19 cellular contexts compared by ENCODE assay signal in genomic region chr20:45953672-45954071, GRCh38. TPM values are rescaled to one million over a fixed set of nuclear protein-coding genes. Genes with fewer than 3 reads are reported as not detected.
DNase-seq lines count a peak whose midpoint lies in the region; ATAC-seq, FAIRE-seq and TF ChIP-seq lines count a peak whose summit lies in the region.
"Had no signal": no experiment of that assay in that cellular context is flagged by ENCODE, and none has a peak within 500 bp of the region (broad histone marks: within the 10 kb centered on the region; RNA-seq: fewer than 3 reads in every experiment).

No MANE protein-coding gene starts in this region.

- H3K9me3 ChIP-seq in heart left ventricle (no peaks in the 10 kb centered on the region), GM12878 (replicated peaks; ENCODE audit: control insufficient read depth, insufficient read depth, low read length) (no peaks in the 10 kb centered on the region), neural progenitor cell (ENCODE audit: low read depth) (no peaks in the 10 kb centered on the region)
- H3K9me3 ChIP-seq: Caco-2, HAP-1, SJCRH30 had no signal

- H3K4me1 ChIP-seq in heart left ventricle = no peaks in the 10 kb centered on the region
- H3K4me1 ChIP-seq in GM12878 (ENCODE audit: control insufficient read depth, insufficient read depth, low read length) = no peaks in the 10 kb centered on the region
- H3K4me1 ChIP-seq in neural progenitor cell = no peaks in the 10 kb centered on the region
- H3K4me1 ChIP-seq: Caco-2, HAP-1 had no signal

- no peak for TF ChIP-seq CTCF in heart left ventricle (IDR thresholded peaks at IDR 0.05)
- no peak for TF ChIP-seq CTCF in GM12878 (IDR thresholded peaks at IDR 0.05 in 2 of 3, conservative IDR thresholded peaks at IDR 0.05 in 1 of 3; ENCODE audit: control insufficient read depth in 2 of 3, extremely low read depth in 1 of 3, insufficient read depth in 1 of 3, low read depth in 3 of 3, low read length in 3 of 3)
- no peak for TF ChIP-seq CTCF in neural progenitor cell (IDR thresholded peaks at IDR 0.05)

- no peak overlapping the region for H3K27ac Mint-ChIP-seq in neural progenitor cell

- TF ChIP-seq POLR2A in heart left ventricle (IDR thresholded peaks at IDR 0.05) = no peak
- peak; percentile 62; the same call in 1 of the 2 replicates for TF ChIP-seq POLR2A in GM12878 (IDR thresholded peaks at IDR 0.05; ENCODE audit: low read depth, low read length)

- H3K4me3 ChIP-seq in heart left ventricle (no peak overlapping the region), GM12878 (no peak overlapping the region), neural progenitor cell (no peak overlapping the region)
- H3K4me3 ChIP-seq: HAP-1, SJCRH30 had no signal

- RAD21 ChIA-PET in GM12878 (lab: Charles Lee; ENCODE audit: unreplicated experiment) = no interaction called here

- H3K36me3 Mint-ChIP-seq in neural progenitor cell = peaks cover 11% of the 10 kb centered on the region

- no peak for TF ChIP-seq RAD21 in GM12878 (IDR thresholded peaks at IDR 0.05; ENCODE audit: insufficient read depth, low read depth, low read length)

- H3K4me3 Mint-ChIP-seq in neural progenitor cell = peak overlapping the region; percentile 19

- BruUV-seq in GM12878 (replicated peaks; lab: Mats Ljungman, UMichigan) = no TSS peak

- ATAC-seq in heart left ventricle (no peak), GM12878 (no peak), HG02759 (IDR thresholded peaks at IDR 0.05; ENCODE audit: unreplicated experiment) (no peak), SK-N-SH treated with all-trans-retinoic acid at 6 μM for 48 hours (no peak)

- no peak for FAIRE-seq in GM12878 (lab: Jason Lieb, UNC)

- H3K27ac ChIP-seq in heart left ventricle (no peak overlapping the region), GM12878 (ENCODE audit: control insufficient read depth, insufficient read depth) (no peak overlapping the region), neural progenitor cell (no peak overlapping the region)
- H3K27ac ChIP-seq: SJCRH30 had no signal

- in situ Hi-C loops in GM12878 (cut with MboI) = no loop called here

- H3K36me3 ChIP-seq in heart left ventricle = peaks cover 0 to 99% (median 84%) of the 10 kb centered on the region in 9 donors
- peaks cover 13 to 46% of the 10 kb centered on the region in 2 experiments for H3K36me3 ChIP-seq in GM12878 (ENCODE audit: control insufficient read depth in 2 of 2, insufficient read depth in 2 of 2, low read length in 1 of 2)
- no peaks in the 10 kb centered on the region for H3K36me3 ChIP-seq in neural progenitor cell

- H3F3A ChIP-seq in neural progenitor cell (ENCODE audit: low read depth) = no peaks in the 10 kb centered on the region

- H3K27me3 Mint-ChIP-seq in neural progenitor cell (ENCODE audit: insufficient read depth, low read depth) = peaks cover 9% of the 10 kb centered on the region

- H2AFZ ChIP-seq in GM12878 (ENCODE audit: control insufficient read depth, low read depth, low read length) (no peak overlapping the region), neural progenitor cell (replicated peaks) (no peak overlapping the region)

- no peak overlapping the region for H3K9ac ChIP-seq in GM12878 (ENCODE audit: control insufficient read depth, insufficient read depth, low read length)
- no peak overlapping the region for H3K9ac ChIP-seq in neural progenitor cell

- intact Hi-C loops in heart left ventricle (cut with DNase I) = no loop called here
- intact Hi-C loops in cardiac septum (cut with DNase I) = no loop called here
- intact Hi-C loops in GM12878 (cut with micrococcal nuclease; ENCODE audit: unreplicated experiment) = no loop called here

- CTCF ChIA-PET in GM12878 (lab: Yijun Ruan, JAX) = interaction anchor here (1.2 to 1.3 kb wide), 3 partner anchors 16 to 154 kb away, joined by 3 to 5 read pairs (median 4); no protein-coding TSS in a partner anchor

- H3K79me2 ChIP-seq in GM12878 (ENCODE audit: control insufficient read depth, insufficient read depth, low read length) (no peaks in the 10 kb centered on the region), neural progenitor cell (ENCODE audit: low read depth) (no peaks in the 10 kb centered on the region)

- POLR2A ChIA-PET in GM12878 (lab: Charles Lee) = interaction anchor here (0.9 kb wide), 1 partner anchor 139 kb away, joined by 3 read pairs; no protein-coding TSS in a partner anchor

- H3K4me2 ChIP-seq in GM12878 (ENCODE audit: control insufficient read depth, insufficient read depth) (no peak overlapping the region), neural progenitor cell (no peak overlapping the region)

- SMC1A ChIA-PET in GM12878 (lab: Charles Lee; ENCODE audit: uncharacterized antibody, unreplicated experiment) = interaction anchor here (1.0 to 1.3 kb wide), 2 partner anchors 10 to 155 kb away, joined by 3 to 4 read pairs; no protein-coding TSS in a partner anchor

- H3K27me3 ChIP-seq in heart left ventricle (no peaks in the 10 kb centered on the region), GM12878 (replicated peaks in 1 of 2; ENCODE audit: control insufficient read depth in 2 of 2, insufficient read depth in 2 of 2, low read length in 1 of 2) (no peaks in the 10 kb centered on the region), neural progenitor cell (no peaks in the 10 kb centered on the region)
- H3K27me3 ChIP-seq: SJCRH30 had no signal

- peak in 3 of 5 donors; percentile 22 to 45 (median 26) for DNase-seq in heart left ventricle
- DNase-seq in cardiac septum (ENCODE audit: low spot score) = no peak
- DNase-seq in GM12878 (ENCODE audit: low read depth, low spot score) = no peak
- no peak for DNase-seq in neural progenitor cell (ENCODE audit: low spot score)
- no peak for DNase-seq in HT-29 (ENCODE audit: low spot score)
- DNase-seq in A172 (ENCODE audit: low spot score) = no peak
- DNase-seq: DMS53, KG1, NCI-H1417 treated with DMSO at 0.1 percent for 48 hours, NCI-H2029, NCI-H2171, NCI-H446, NCI-H69, OCI-M1, SJCRH30 had no signal

- H4K20me1 ChIP-seq in GM12878 (ENCODE audit: control insufficient read depth, insufficient read depth) = no peaks in the 10 kb centered on the region
- no peaks in the 10 kb centered on the region for H4K20me1 ChIP-seq in neural progenitor cell (ENCODE audit: low read depth)

- H3K9me3 Mint-ChIP-seq in neural progenitor cell = no peaks in the 10 kb centered on the region

- no peak for TF ChIP-seq EP300 in GM12878 (IDR thresholded peaks at IDR 0.05; ENCODE audit: borderline replicate concordance in 1 of 2, control insufficient read depth in 1 of 2, low read depth in 2 of 2, low read length in 2 of 2)

- 92 to 97% (median 95%) methylated on average over 9 of the region's 9 CpGs for WGBS in heart left ventricle, 4 donors
- 87% methylated on average over 9 of the region's 9 CpGs for WGBS in GM12878 (ENCODE audit: insufficient coverage, insufficient replicate concordance, low lambda C conversion rate, missing lambda C conversion rate)

- no peaks in the 10 kb centered on the region for H3K4me1 Mint-ChIP-seq in neural progenitor cell

RNA-seq across cellular contexts. Expression of gene ZNF335, which starts 18.3 kb away (rescaled TPM):
- total RNA-seq in heart left ventricle = 10 to 100 TPM in 3 of 9 donors, 1 to 10 TPM in 6; 5.6 to 14.9 (median 8.5) TPM
- polyA plus RNA-seq in heart left ventricle = 1 to 10 TPM; 7.0 TPM
- 8.5 TPM for total RNA-seq in cardiac septum
- total RNA-seq in GM12878 (2013; cell fraction: nucleolus; rRNA removed) = 110 and 127 TPM in 2 replicates
- total RNA-seq in GM12878 (2014; rRNA removed) = 19.9 and 24.2 TPM in 2 replicates
- total RNA-seq in GM12878 (2014; rRNA removed; fragmentation: Illumina TruSeq; extraction: Trizol) = 10.5 and 12.3 TPM in 2 replicates
- total RNA-seq in GM12878 (2021) = 25.0 and 30.1 TPM in 2 replicates
- 6.9 TPM for polyA plus RNA-seq in GM12878 (2011; ENCODE audit: low read depth)
- polyA plus RNA-seq in GM12878 (2011; rRNA removed) = 5.0 and 11.4 TPM in 2 replicates
- 13.1 and 18.1 TPM in 2 replicates for polyA plus RNA-seq in GM12878 (2011; cell fraction: cytosol; rRNA removed)
- polyA plus RNA-seq in GM12878 (2011; cell fraction: nucleus; rRNA removed) = 80.6 and 103 TPM in 2 replicates
- 13.7 and 15.3 TPM in 2 replicates for polyA plus RNA-seq in GM12878 (2012)
- 3.4 and 12.5 TPM in 2 replicates for polyA plus RNA-seq in GM12878 (2014; fragmentation: Illumina TruSeq; extraction: Trizol)
- polyA plus RNA-seq in GM12878 (2014; fragmentation: Nextera tagmentation; extraction: Ambion mirVana) = 1 to 10 TPM in 1 of 2 experiments, under 1 TPM in 1; 0.74 to 1.2 TPM
- polyA plus RNA-seq in GM12878 (2014; rRNA removed) = 24.8 and 27.2 TPM in 2 replicates
- 10 to 100 TPM; 16.5 to 19.5 TPM for polyA plus RNA-seq in GM12878 (2016; fragmentation: Nextera tagmentation; extraction: Ambion mirVana)
- 28.2 and 32.4 TPM in 2 replicates for polyA minus RNA-seq in GM12878 (2011; rRNA and poly(A)+ RNA removed)
- 6.3 and 9.9 TPM in 2 replicates for polyA minus RNA-seq in GM12878 (2011; cell fraction: cytosol; rRNA and poly(A)+ RNA removed)
- polyA minus RNA-seq in GM12878 (2011; cell fraction: nucleus; rRNA and poly(A)+ RNA removed) = 45.3 and 81.1 TPM in 2 replicates
- 7.2 and 17.4 TPM in 2 replicates for total RNA-seq in neural progenitor cell (ENCODE audit: low replicate concordance)
- total RNA-seq in HT-29 (2014; rRNA removed; shearing (Covaris generic)) = 39.2 and 44.8 TPM in 2 replicates
- 11.3 and 11.5 TPM in 2 replicates for total RNA-seq in A172 (2014; rRNA removed; shearing (Covaris generic))

RNA-seq across cellular contexts. Expression of gene PCIF1, which starts 19.2 kb away (rescaled TPM):
- total RNA-seq in heart left ventricle = 10 to 100 TPM; 22.2 to 40.2 (median 28.2) TPM
- 10 to 100 TPM; 17.5 to 31.1 TPM for polyA plus RNA-seq in heart left ventricle
- total RNA-seq in cardiac septum = 30.2 TPM
- 23.3 and 27.4 TPM in 2 replicates for total RNA-seq in GM12878 (2013; cell fraction: nucleolus; rRNA removed)
- total RNA-seq in GM12878 (2014; rRNA removed) = 13.8 and 14.3 TPM in 2 replicates
- total RNA-seq in GM12878 (2014; rRNA removed; fragmentation: Illumina TruSeq; extraction: Trizol) = 7.7 and 9.9 TPM in 2 replicates
- total RNA-seq in GM12878 (2021) = 29.2 and 29.9 TPM in 2 replicates
- 18.3 TPM for polyA plus RNA-seq in GM12878 (2011; ENCODE audit: low read depth)
- polyA plus RNA-seq in GM12878 (2011; rRNA removed) = 9.6 and 13.3 TPM in 2 replicates
- 23.5 and 24.0 TPM in 2 replicates for polyA plus RNA-seq in GM12878 (2011; cell fraction: cytosol; rRNA removed)
- polyA plus RNA-seq in GM12878 (2011; cell fraction: nucleus; rRNA removed) = 53.5 and 55.4 TPM in 2 replicates
- 26.9 and 34.4 TPM in 2 replicates for polyA plus RNA-seq in GM12878 (2012)
- 13.4 and 23.4 TPM in 2 replicates for polyA plus RNA-seq in GM12878 (2014; fragmentation: Illumina TruSeq; extraction: Trizol)
- polyA plus RNA-seq in GM12878 (2014; fragmentation: Nextera tagmentation; extraction: Ambion mirVana) = 10 to 100 TPM in 1 of 2 experiments, 1 to 10 TPM in 1; 8.4 to 10.1 TPM
- 21.4 and 22.5 TPM in 2 replicates for polyA plus RNA-seq in GM12878 (2014; rRNA removed)
- 10 to 100 TPM; 32.7 to 32.9 TPM for polyA plus RNA-seq in GM12878 (2016; fragmentation: Nextera tagmentation; extraction: Ambion mirVana)
- polyA minus RNA-seq in GM12878 (2011; rRNA and poly(A)+ RNA removed) = 15.1 and 24.4 TPM in 2 replicates
- 9.4 and 9.8 TPM in 2 replicates for polyA minus RNA-seq in GM12878 (2011; cell fraction: cytosol; rRNA and poly(A)+ RNA removed)
- polyA minus RNA-seq in GM12878 (2011; cell fraction: nucleus; rRNA and poly(A)+ RNA removed) = 27.7 and 40.9 TPM in 2 replicates
- total RNA-seq in neural progenitor cell (ENCODE audit: low replicate concordance) = 9.5 and 24.5 TPM in 2 replicates
- 25.5 and 31.7 TPM in 2 replicates for total RNA-seq in HT-29 (2014; rRNA removed; shearing (Covaris generic))
- 7.0 and 9.3 TPM in 2 replicates for total RNA-seq in A172 (2014; rRNA removed; shearing (Covaris generic))

RNA-seq across cellular contexts. Expression of gene PLTP, which starts 41.7 kb away (rescaled TPM):
- total RNA-seq in heart left ventricle (100 to 1,000 TPM in 3 of 9 donors, 10 to 100 TPM in 6; 19.8 to 367 (median 81.1) TPM), cardiac septum (37.1 TPM), GM12878 (2014; rRNA removed) (9.2 and 10.6 TPM in 2 replicates), GM12878 (2014; rRNA removed; fragmentation: Illumina TruSeq; extraction: Trizol) (4.0 and 4.1 TPM in 2 replicates), GM12878 (2021) (9.7 and 10.8 TPM in 2 replicates), neural progenitor cell (ENCODE audit: low replicate concordance) (22.3 and 54.4 TPM in 2 replicates)
- polyA plus RNA-seq in heart left ventricle (10 to 100 TPM; 21.5 to 33.2 TPM), GM12878 (2011; rRNA removed) (3.1 and 4.9 TPM in 2 replicates), GM12878 (2014; fragmentation: Illumina TruSeq; extraction: Trizol) (2.6 and 6.1 TPM in 2 replicates), GM12878 (2014; fragmentation: Nextera tagmentation; extraction: Ambion mirVana) (1 to 10 TPM; 1.6 TPM), GM12878 (2014; rRNA removed) (9.1 and 9.9 TPM in 2 replicates), GM12878 (2016; fragmentation: Nextera tagmentation; extraction: Ambion mirVana) (10 to 100 TPM; 12.4 to 17.0 TPM)
- total RNA-seq in GM12878 (2013; cell fraction: nucleolus; rRNA removed) = 14.6 and 15.7 TPM in 2 replicates
- 5.7 TPM for polyA plus RNA-seq in GM12878 (2011; ENCODE audit: low read depth)
- 8.8 and 9.1 TPM in 2 replicates for polyA plus RNA-seq in GM12878 (2011; cell fraction: cytosol; rRNA removed)
- polyA plus RNA-seq in GM12878 (2011; cell fraction: nucleus; rRNA removed) = 4.1 and 4.6 TPM in 2 replicates
- polyA plus RNA-seq in GM12878 (2012) = 11.3 and 16.6 TPM in 2 replicates
- polyA minus RNA-seq in GM12878 (2011; rRNA and poly(A)+ RNA removed) = 2.6 and 6.4 TPM in 2 replicates
- polyA minus RNA-seq in GM12878 (2011; cell fraction: cytosol; rRNA and poly(A)+ RNA removed) = 0.62 and 0.94 TPM in 2 replicates
- polyA minus RNA-seq in GM12878 (2011; cell fraction: nucleus; rRNA and poly(A)+ RNA removed) = 0.77 and 1.5 TPM in 2 replicates
- 1.0 and 2.1 TPM in 2 replicates for total RNA-seq in HT-29 (2014; rRNA removed; shearing (Covaris generic))
- total RNA-seq in A172 (2014; rRNA removed; shearing (Covaris generic)) = 2.1 and 3.9 TPM in 2 replicates

RNA-seq across cellular contexts. Expression of gene MMP9, which starts 55.0 kb away (rescaled TPM):
- total RNA-seq in heart left ventricle (10 to 100 TPM in 1 of 9 donors, 1 to 10 TPM in 5, under 1 TPM in 3; 0.35 to 15.8 (median 1.1) TPM), cardiac septum (2.4 TPM), GM12878 (2014; rRNA removed) (0.06 and 0.49 TPM in 2 replicates), GM12878 (2014; rRNA removed; fragmentation: Illumina TruSeq; extraction: Trizol) (0.09 TPM in 1 of 2 replicates, not detected in the other), GM12878 (2021) (0.23 and 0.48 TPM in 2 replicates), neural progenitor cell (ENCODE audit: low replicate concordance) (0.15 TPM in 1 of 2 replicates, not detected in the other)
- polyA plus RNA-seq in heart left ventricle (under 1 TPM; 0.19 to 0.49 TPM), GM12878 (2011; rRNA removed) (0.20 and 0.34 TPM in 2 replicates), GM12878 (2014; fragmentation: Illumina TruSeq; extraction: Trizol) (0.10 TPM in 1 of 2 replicates, not detected in the other), GM12878 (2014; fragmentation: Nextera tagmentation; extraction: Ambion mirVana) (under 1 TPM in 1 of 2 experiments, not detected in 1; 0.04 TPM), GM12878 (2014; rRNA removed) (0.09 and 0.18 TPM in 2 replicates), GM12878 (2016; fragmentation: Nextera tagmentation; extraction: Ambion mirVana) (under 1 TPM; 0.09 to 0.20 TPM)
- 0.15 TPM in 1 of 2 replicates, not detected in the other for total RNA-seq in GM12878 (2013; cell fraction: nucleolus; rRNA removed)
- not detected for polyA plus RNA-seq in GM12878 (2011; ENCODE audit: low read depth)
- polyA plus RNA-seq in GM12878 (2011; cell fraction: cytosol; rRNA removed) = 0.64 and 0.75 TPM in 2 replicates
- polyA plus RNA-seq in GM12878 (2011; cell fraction: nucleus; rRNA removed) = 1.8 TPM in 2 replicates
- 0.28 TPM in 2 replicates for polyA plus RNA-seq in GM12878 (2012)
- polyA minus RNA-seq in GM12878 (2011; rRNA and poly(A)+ RNA removed) = 0.15 and 0.31 TPM in 2 replicates
- polyA minus RNA-seq in GM12878 (2011; cell fraction: cytosol; rRNA and poly(A)+ RNA removed) = 0.94 and 1.0 TPM in 2 replicates
- polyA minus RNA-seq in GM12878 (2011; cell fraction: nucleus; rRNA and poly(A)+ RNA removed) = 0.36 TPM in 1 of 2 replicates, not detected in the other
- not detected in 2 replicates for total RNA-seq in HT-29 (2014; rRNA removed; shearing (Covaris generic))
- 0.26 and 0.71 TPM in 2 replicates for total RNA-seq in A172 (2014; rRNA removed; shearing (Covaris generic))

Comparison
In these comparisons a context has a peak if more than half of its experiments do, and no peak if none do; other contexts are left out.
1. DNase-seq: peak in heart left ventricle (3 of 5); none in cardiac septum (single experiment), GM12878 (single experiment), neural progenitor cell (single experiment), HT-29 (single experiment) and A172 (single experiment).